In genomic region chr1:205658943-205659581, GRCh38 we compare ENCODE assay signal across 8 cellular contexts. TPM values are rescaled to one million over a fixed set of nuclear protein-coding genes. Genes with fewer than 3 reads are reported as not detected.
A peak's percentile ranks its signal among the peaks of the same experiment; 100 is the strongest.
DNase-seq lines count a peak whose midpoint lies in the region; ATAC-seq, FAIRE-seq and TF ChIP-seq lines count a peak whose summit lies in the region.

No MANE protein-coding gene starts in this region.

- peak; percentile 94 for DNase-seq in 8988T
- peak; percentile 89 for DNase-seq in GM12892 (ENCODE audit: insufficient read length)
- DNase-seq in NCI-H69 (lab: John Stamatoyannopoulos, UW): peak; percentile 88
- peak; percentile 89 for DNase-seq in activated CD8-positive, alpha-beta memory T cell treated with anti-CD3 and anti-CD28 coated beads for 24 hours
- DNase-seq in mucosa of descending colon: peak; percentile 81 to 89 (median 88)
- DNase-seq in stimulated activated CD8-positive, alpha-beta memory T cell treated with anti-CD3 and anti-CD28 coated beads, Interleukin-4, amount 100 ng/mL, for 48 hours: peak; percentile 86

- H3K9me3 ChIP-seq in endocrine pancreas (ENCODE audit: control insufficient read depth, low read length) (no peaks in the 10 kb centered on the region), mucosa of descending colon (no peaks in the 10 kb centered on the region)

- no peaks in the 10 kb centered on the region for H3K36me3 ChIP-seq in endocrine pancreas (ENCODE audit: control insufficient read depth, insufficient read depth, low read length)
- H3K36me3 ChIP-seq in mucosa of descending colon (ENCODE audit: low read depth): no peaks in the 10 kb centered on the region

- ATAC-seq in HG03159 (IDR thresholded peaks at IDR 0.05; ENCODE audit: unreplicated experiment) (peak; percentile 79), mucosa of descending colon (peak; percentile 89)

- FAIRE-seq in GM12892 (lab: Jason Lieb, UNC): peak; percentile 82

- peak; percentile 81 for TF ChIP-seq CTCF in mucosa of descending colon (IDR thresholded peaks at IDR 0.05)

- TF ChIP-seq POLR2A in GM12892 (IDR thresholded peaks at IDR 0.05; ENCODE audit: low read depth, low read length): no peak

- H3K4me3 ChIP-seq in endocrine pancreas (ENCODE audit: control insufficient read depth, insufficient read depth, low read length): no peak overlapping the region
- H3K4me3 ChIP-seq in mucosa of descending colon: no peak overlapping the region

- H3K27me3 ChIP-seq in endocrine pancreas (ENCODE audit: control insufficient read depth, insufficient read depth, low read length): no peaks in the 10 kb centered on the region

- peak overlapping the region; percentile 23 for H3K9ac ChIP-seq in endocrine pancreas (ENCODE audit: control insufficient read depth, insufficient read depth, low read length)

- intact Hi-C loops in mucosa of descending colon (cut with DNase I, micrococcal nuclease): loop anchor here (5.0 kb wide), 3 partner anchors 53 to 132 kb away; no protein-coding TSS in a partner anchor

- H3K4me1 ChIP-seq in endocrine pancreas (ENCODE audit: control insufficient read depth, insufficient read depth, low read length): no peaks in the 10 kb centered on the region
- H3K4me1 ChIP-seq in mucosa of descending colon (ENCODE audit: low read depth): no peaks in the 10 kb centered on the region

RNA-seq across cellular contexts. Expression of gene SLC45A3, which starts 21.2 kb away (rescaled TPM):
- 3.7 TPM for polyA plus RNA-seq in GM12892 (2012; ENCODE audit: missing spikeins)
- 10 to 100 TPM; 13.7 to 19.0 (median 18.8) TPM for total RNA-seq in mucosa of descending colon

RNA-seq across cellular contexts. Expression of gene ELK4, which starts 27.3 kb away (rescaled TPM):
- polyA plus RNA-seq in GM12892 (2012; ENCODE audit: missing spikeins): 18.7 TPM
- total RNA-seq in mucosa of descending colon: 10 to 100 TPM; 43.1 to 60.6 (median 47.6) TPM
